Comparison of ENCODE assay signal across 25 cellular contexts in the genomic region with DNA sequence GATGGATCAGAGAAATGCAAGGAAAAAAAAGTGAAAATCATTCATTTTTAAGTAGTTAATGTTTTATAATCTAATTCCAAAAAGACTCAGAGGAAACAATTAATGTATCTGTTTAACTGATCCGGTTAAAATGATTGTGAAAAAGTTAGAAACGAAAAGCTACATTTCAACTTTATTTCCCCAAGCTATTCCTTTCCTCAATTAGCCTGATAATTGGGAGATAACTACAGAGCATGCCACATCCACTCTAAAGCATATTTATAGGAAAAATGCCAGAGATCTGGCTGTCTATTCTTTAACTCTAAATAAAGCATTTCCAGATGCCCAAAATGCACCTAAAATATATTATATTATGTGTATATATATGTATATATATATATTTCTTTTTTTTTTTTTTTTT. TPM values are rescaled to one million over a fixed set of nuclear protein-coding genes. Genes with fewer than 3 reads are reported as not detected.
"Had no signal": no experiment of that assay in that cellular context is flagged by ENCODE, and none has a peak within 500 bp of the region (broad histone marks: within the 10 kb centered on the region; RNA-seq: fewer than 3 reads in every experiment).

No MANE protein-coding gene starts in this region.

- H3K79me2 ChIP-seq: hepatocyte had no signal

- ATAC-seq: foreskin keratinocyte; gastroesophageal sphincter; heart left ventricle; left cardiac atrium; left lung; left ventricle myocardium superior; lower lobe of right lung; mucosa of descending colon; naive thymus-derived CD8-positive, alpha-beta T cell had no signal

- H3K9me3 ChIP-seq: esophagus muscularis mucosa, gastroesophageal sphincter, heart left ventricle, left lung, lower lobe of right lung, mucosa of descending colon had no signal

- H3K4me2 ChIP-seq: hepatocyte had no signal

- H3K4me3 ChIP-seq: coronary artery, dorsolateral prefrontal cortex, esophagus muscularis mucosa, gastroesophageal sphincter, heart left ventricle, hepatocyte, left lung, lower lobe of right lung, mucosa of descending colon had no signal

- DNase-seq: dermis blood vessel endothelial cell; dorsolateral prefrontal cortex; effector CD4-positive, alpha-beta T cell; effector memory CD4-positive, alpha-beta T cell; foreskin keratinocyte; heart left ventricle; hypothalamus; immature natural killer cell; left cardiac atrium; left lung; left ventricle myocardium superior; lower lobe of right lung; mesenchymal stem cell; mucosa of descending colon; naive B cell; naive thymus-derived CD8-positive, alpha-beta T cell had no signal

- FAIRE-seq: endothelial cell of umbilical vein, frontal cortex, keratinocyte had no signal

- H2AFZ ChIP-seq: hepatocyte had no signal

- H3K4me1 ChIP-seq: gastroesophageal sphincter, left lung, lower lobe of right lung had no signal

- H3K27ac ChIP-seq: coronary artery, dorsolateral prefrontal cortex, esophagus muscularis mucosa, foreskin keratinocyte, gastroesophageal sphincter, heart left ventricle, hepatocyte, left lung, lower lobe of right lung had no signal

- H3K27me3 ChIP-seq: esophagus muscularis mucosa, foreskin keratinocyte, gastroesophageal sphincter, heart left ventricle, hepatocyte, left lung had no signal

- H3K36me3 ChIP-seq: esophagus muscularis mucosa, gastroesophageal sphincter, heart left ventricle, left lung, lower lobe of right lung had no signal

RNA-seq across cellular contexts. Expression of a gene that starts 37.2 kb away (rescaled TPM):
- polyA plus RNA-seq: esophagus; fibroblast of lung; foreskin keratinocyte; hepatocyte; immature natural killer cell; keratinocyte; naive thymus-derived CD8-positive, alpha-beta T cell had no signal
